ENCODE assay signal across 30 cellular contexts in the genomic region with DNA sequence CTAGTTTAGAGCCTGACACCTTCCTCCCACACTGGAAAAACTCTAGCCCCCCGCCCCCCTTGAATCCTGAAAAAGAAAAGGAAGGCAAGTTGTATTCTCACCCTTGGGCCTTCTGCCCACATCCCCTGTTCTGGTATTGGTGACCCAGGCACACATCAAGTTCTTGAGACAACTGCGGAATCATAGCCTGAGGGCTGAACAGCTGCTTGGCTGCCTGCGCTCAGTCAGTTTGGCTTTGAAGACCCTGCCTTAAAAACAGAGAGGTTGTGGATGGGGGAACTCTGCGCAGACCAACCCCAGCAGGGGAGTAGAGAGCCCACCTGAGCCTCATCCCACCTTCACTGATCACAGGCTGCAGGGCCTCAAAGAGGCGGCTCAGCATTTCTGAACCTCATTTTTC.
"Had no signal": no experiment of that assay in that cellular context is flagged by ENCODE, and none has a peak within 500 bp of the region (broad histone marks: within the 10 kb centered on the region; RNA-seq: fewer than 3 reads in every experiment).

No MANE protein-coding gene starts in this region.

- DNase-seq: activated CD4-positive, alpha-beta T cell treated with anti-CD3 and anti-CD28 coated beads for 4 hours; activated CD4-positive, alpha-beta T cell treated with anti-CD3 and anti-CD28 coated beads, Interleukin-2, amount 50 U/mL, for 1 hour; activated CD4-positive, alpha-beta T cell treated with anti-CD3 and anti-CD28 coated beads, Interleukin-2, amount 50 U/mL, for 48 hours; activated CD4-positive, CD25-positive, alpha-beta regulatory T cell; activated CD4-positive, CD25-positive, alpha-beta regulatory T cell treated with anti-CD3 and anti-CD28 coated beads, Interleukin-2, amount 50 U/mL, for 72 hours; activated CD8-positive, alpha-beta memory T cell treated with anti-CD3 and anti-CD28 coated beads for 24 hours; activated CD8-positive, alpha-beta T cell treated with anti-CD3 and anti-CD28 coated beads for 36 hours; activated effector memory CD4-positive, alpha-beta T cell treated with Interleukin-2 at 50 U/mL for 16 hours; activated gamma-delta T cell treated with Interleukin-2 at 50 U/mL for 16 hours; activated naive CD4-positive, alpha-beta T cell treated with anti-CD3 and anti-CD28 coated beads, Interleukin-2, amount 50 U/mL, for 16 hours; activated naive CD4-positive, alpha-beta T cell treated with Interleukin-2 at 50 U/mL for 16 hours; activated T-cell treated with anti-CD3 and anti-CD28 coated beads, Interleukin-2, amount 50 U/mL, for 4 hours; amniotic stem cell; anterior cingulate cortex; brain microvascular endothelial cell; dorsolateral prefrontal cortex; effector memory CD4-positive, alpha-beta T cell; foreskin keratinocyte; gastrocnemius medialis; glutamatergic neuron; T-helper 1 cell; T-helper 17 cell; T1000 had no signal

- H3K27me3 ChIP-seq: brain microvascular endothelial cell, dorsolateral prefrontal cortex, foreskin keratinocyte, gastrocnemius medialis had no signal

- H3K27ac Mint-ChIP-seq: activated CD8-positive, alpha-beta T cell treated with anti-CD3 and anti-CD28 coated beads for 36 hours; activated naive CD8-positive, alpha-beta T cell; activated T-helper 17 cell treated with anti-CD3 and anti-CD28 coated beads, Interleukin-2, amount 50 U/mL, for 72 hours; dendritic cell treated with granulocyte-macrophage colony-stimulating factor and Interleukin-4, amounts not matched to agents 40 ng/mL and 50 ng/mL, for 4 days; endodermal cell; T-helper 17 cell; T-helper 2 cell treated with Interferon-gamma antibody and Interleukin-4, amounts not matched to agents 5 μg/mL and 100 μg/mL, for 36 hours had no signal

- H3K27ac ChIP-seq: brain microvascular endothelial cell, coronary artery, dorsolateral prefrontal cortex, foreskin keratinocyte, gastrocnemius medialis had no signal

- H3K4me3 ChIP-seq: coronary artery, dorsolateral prefrontal cortex, gastrocnemius medialis had no signal

- H3K36me3 Mint-ChIP-seq: activated naive CD8-positive, alpha-beta T cell had no signal

- H3K27me3 Mint-ChIP-seq: activated naive CD8-positive, alpha-beta T cell; central memory CD8-positive, alpha-beta T cell; dendritic cell treated with granulocyte-macrophage colony-stimulating factor and Interleukin-4, amounts not matched to agents 40 ng/mL and 50 ng/mL, for 4 days; T-helper 17 cell had no signal

- H3K9me3 Mint-ChIP-seq: activated CD8-positive, alpha-beta T cell treated with anti-CD3 and anti-CD28 coated beads for 36 hours; activated T-cell treated with anti-CD3 and anti-CD28 coated beads, Interleukin-2, amount 50 U/mL, for 4 hours; activated T-helper 17 cell treated with anti-CD3 and anti-CD28 coated beads, Interleukin-2, amount 50 U/mL, for 72 hours; central memory CD8-positive, alpha-beta T cell; dendritic cell treated with granulocyte-macrophage colony-stimulating factor and Interleukin-4, amounts not matched to agents 40 ng/mL and 50 ng/mL, for 4 days; T-helper 2 cell treated with Interferon-gamma antibody and Interleukin-4, amounts not matched to agents 5 μg/mL and 100 μg/mL, for 36 hours had no signal

- H3K4me3 Mint-ChIP-seq: activated CD8-positive, alpha-beta T cell treated with anti-CD3 and anti-CD28 coated beads for 36 hours; activated naive CD8-positive, alpha-beta T cell; activated T-cell treated with anti-CD3 and anti-CD28 coated beads, Interleukin-2, amount 50 U/mL, for 4 hours; activated T-helper 17 cell treated with anti-CD3 and anti-CD28 coated beads, Interleukin-2, amount 50 U/mL, for 72 hours; central memory CD8-positive, alpha-beta T cell; dendritic cell treated with granulocyte-macrophage colony-stimulating factor and Interleukin-4, amounts not matched to agents 40 ng/mL and 50 ng/mL, for 4 days; endodermal cell; T-helper 17 cell; T-helper 2 cell treated with Interferon-gamma antibody and Interleukin-4, amounts not matched to agents 5 μg/mL and 100 μg/mL, for 36 hours had no signal

- H3K9me3 ChIP-seq: gastrocnemius medialis had no signal

- H3K36me3 ChIP-seq: brain microvascular endothelial cell, gastrocnemius medialis had no signal

- H3K4me1 Mint-ChIP-seq: activated T-helper 17 cell treated with anti-CD3 and anti-CD28 coated beads, Interleukin-2, amount 50 U/mL, for 72 hours; central memory CD8-positive, alpha-beta T cell; T-helper 17 cell had no signal
